In the genomic region with DNA sequence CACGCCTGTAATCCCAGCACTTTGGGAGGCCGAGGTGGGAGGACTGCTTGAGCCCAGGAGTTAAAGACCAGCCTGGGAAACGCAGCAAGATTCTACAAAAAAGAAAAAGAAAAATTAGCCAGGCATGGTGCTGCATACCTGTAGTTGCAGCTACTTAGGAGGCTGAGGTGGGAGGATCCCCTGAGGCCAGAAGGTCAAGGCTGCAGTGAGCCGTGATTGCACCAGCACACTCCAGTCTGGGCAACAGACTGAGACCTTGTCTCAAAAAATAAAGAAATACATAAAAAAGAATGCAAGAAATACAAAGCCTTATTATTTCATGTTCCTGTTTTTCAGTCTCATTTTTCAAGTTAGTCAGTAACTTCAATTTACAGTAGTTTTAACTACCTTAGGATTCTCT, we compare ENCODE assay signal across 21 cellular contexts.
"Had no signal": no experiment of that assay in that cellular context is flagged by ENCODE, and none has a peak within 500 bp of the region (broad histone marks: within the 10 kb centered on the region; RNA-seq: fewer than 3 reads in every experiment).

No MANE protein-coding gene starts in this region.

- ATAC-seq: Panc1, PC-3 had no signal

- H3K27ac ChIP-seq: HL-60, RWPE1 had no signal

- H3K9me3 ChIP-seq: SK-N-SH had no signal

- DNase-seq: KBM-7, MV-4-11, NCI-H1048, NCI-H1105 treated with DMSO at 0.1 percent for 48 hours, NCI-H1417 treated with DMSO at 0.1 percent for 48 hours, NCI-H146, NCI-H1694 treated with DMSO at 0.1 percent for 48 hours, NCI-H1930, NCI-H2081, NCI-H2107, NCI-H2227 treated with DMSO at 0.1 percent for 48 hours, NCI-H524, NCI-H526 treated with DMSO at 0.1 percent for 48 hours, NCI-H748 treated with DMSO at 0.1 percent for 48 hours, PC-3, SHP77, SK-N-SH, SW 1271 had no signal
